Comparison of ENCODE assay signal across 24 cellular contexts in genomic region chr6:107973594-107973993, GRCh38. TPM values are rescaled to one million over a fixed set of nuclear protein-coding genes. Genes with fewer than 3 reads are reported as not detected.
DNase-seq lines count a peak whose midpoint lies in the region; ATAC-seq, FAIRE-seq and TF ChIP-seq lines count a peak whose summit lies in the region.
"Had no signal": no experiment of that assay in that cellular context is flagged by ENCODE, and none has a peak within 500 bp of the region (broad histone marks: within the 10 kb centered on the region; RNA-seq: fewer than 3 reads in every experiment).

No MANE protein-coding gene starts in this region.

- H3K27me3 ChIP-seq in foreskin keratinocyte (no peaks in the 10 kb centered on the region), pancreas (no peaks in the 10 kb centered on the region)
- H3K27me3 ChIP-seq in CD4-positive, alpha-beta memory T cell (ENCODE audit: insufficient read depth, low read length), result no peaks in the 10 kb centered on the region
- H3K27me3 ChIP-seq: Peyer's patch had no signal

- peak; percentile 46 for DNase-seq in ELF-1 (ENCODE audit: low read depth, low spot score)
- peak in 1 of 2 donors; percentile 49 for DNase-seq in foreskin keratinocyte
- no peak for DNase-seq in pancreas
- no peak for DNase-seq in CD4-positive, alpha-beta memory T cell
- DNase-seq in NCI-H774 (lab: John Stamatoyannopoulos, UW), result no peak
- no peak for DNase-seq in SK-N-DZ (ENCODE audit: low spot score)
- DNase-seq: CD4-positive, CD25-positive, alpha-beta regulatory T cell; DND-41; GDM1; GM23248; HCEC 1CT; IMR-90; Karpas-422; MM.1S; NCI-H1092 treated with DMSO at 0.1 percent for 48 hours; NCI-H2081 treated with DMSO at 0.1 percent for 48 hours; NCI-H2227 treated with DMSO at 0.1 percent for 48 hours; NCI-H524; Peyer's patch had no signal

- peaks cover 0 to 1% of the 10 kb centered on the region in 2 donors for H3K27me3 Mint-ChIP-seq in CD4-positive, alpha-beta memory T cell

- ATAC-seq in foreskin keratinocyte (peak; percentile 56), pancreas (peak; percentile 53 to 66 (median 62))
- ATAC-seq: GM12878, Right ventricle myocardium inferior had no signal

- POLR2A ChIA-PET in CD4-positive, alpha-beta memory T cell (lab: Charles Lee; ENCODE audit: partially characterized antibody), result no interaction called here

- H3K9me3 ChIP-seq in pancreas, result no peaks in the 10 kb centered on the region
- H3K9me3 ChIP-seq in CD4-positive, alpha-beta memory T cell (ENCODE audit: control insufficient read depth in 1 of 2, low read length in 2 of 2), result no peaks in the 10 kb centered on the region
- H3K9me3 ChIP-seq: Peyer's patch had no signal

- no peak overlapping the region for H3K4me3 ChIP-seq in pancreas
- H3K4me3 ChIP-seq in CD4-positive, alpha-beta memory T cell (ENCODE audit: low read length in 2 of 2), result no peak overlapping the region
- H3K4me3 ChIP-seq: GM12878, GM23248, Peyer's patch had no signal

- intact Hi-C loops in pancreas (cut with DNase I), result loop anchor here in 1 of 3 donors (10.0 kb wide), 1 partner anchor 551 kb away; no protein-coding TSS in a partner anchor
- intact Hi-C loops in CD4-positive, alpha-beta memory T cell (cut with micrococcal nuclease), result no loop called here

- CTCF ChIA-PET in CD4-positive, alpha-beta memory T cell (lab: Charles Lee; ENCODE audit: partially characterized antibody), result interaction anchor here (0.6 to 0.7 kb wide), 2 partner anchors 45 to 862 kb away, joined by 3 read pairs; no protein-coding TSS in a partner anchor

- TF ChIP-seq CTCF in C4-2B (conservative IDR thresholded peaks at IDR 0.05) (no peak), foreskin keratinocyte (conservative IDR thresholded peaks at IDR 0.05) (peak; percentile 10), pancreas (IDR thresholded peaks at IDR 0.05) (no peak)

- H3K36me3 Mint-ChIP-seq in CD4-positive, alpha-beta memory T cell, result no peaks in the 10 kb centered on the region
- H3K36me3 Mint-ChIP-seq: CD4-positive, CD25-positive, alpha-beta regulatory T cell had no signal

- H3K27ac ChIP-seq in C4-2B, result peak overlapping the region; percentile 28
- H3K27ac ChIP-seq in foreskin keratinocyte, result no peak overlapping the region
- H3K27ac ChIP-seq in pancreas, result no peak overlapping the region
- no peak overlapping the region for H3K27ac ChIP-seq in CD4-positive, alpha-beta memory T cell (ENCODE audit: low read depth, low read length)
- H3K27ac ChIP-seq: GM23248, Peyer's patch had no signal

- H3K4me3 Mint-ChIP-seq in CD4-positive, alpha-beta memory T cell, result no peak overlapping the region
- H3K4me3 Mint-ChIP-seq: CD4-positive, CD25-positive, alpha-beta regulatory T cell had no signal

- no peak for FAIRE-seq in pancreas (lab: Jason Lieb, UNC)
- FAIRE-seq: D721Med, GM12878, GM18507 had no signal

- H3K4me1 ChIP-seq in foreskin keratinocyte (peaks cover 3% of the 10 kb centered on the region), pancreas (peaks cover 0 to 4% (median 0%) of the 10 kb centered on the region in 3 donors)
- no peaks in the 10 kb centered on the region for H3K4me1 ChIP-seq in CD4-positive, alpha-beta memory T cell (ENCODE audit: insufficient read depth, low read length)
- H3K4me1 ChIP-seq: Peyer's patch had no signal

- H3K4me1 Mint-ChIP-seq in CD4-positive, alpha-beta memory T cell, result peaks cover 0 to 6% (median 3%) of the 10 kb centered on the region in 4 donors

- H3K9me3 Mint-ChIP-seq in CD4-positive, alpha-beta memory T cell, result no peaks in the 10 kb centered on the region

- H3K27ac Mint-ChIP-seq in CD4-positive, alpha-beta memory T cell, result peak overlapping the region in 2 of 7 donors; percentile 1 to 12
- H3K27ac Mint-ChIP-seq: CD4-positive, CD25-positive, alpha-beta regulatory T cell had no signal

- H3K36me3 ChIP-seq in pancreas, result no peaks in the 10 kb centered on the region
- no peaks in the 10 kb centered on the region for H3K36me3 ChIP-seq in CD4-positive, alpha-beta memory T cell (ENCODE audit: insufficient read depth, low read length)
- H3K36me3 ChIP-seq: Peyer's patch had no signal

- 49 to 51% methylated on average over 4 of the region's 4 CpGs for WGBS in pancreas, 2 donors

RNA-seq across cellular contexts. Expression of gene SEC63, which starts 15.6 kb away (rescaled TPM):
- total RNA-seq in foreskin keratinocyte, result 34.2 and 41.9 TPM in 2 replicates
- polyA plus RNA-seq in foreskin keratinocyte, result 50.5 and 51.6 TPM in 2 replicates
- 100 to 1,000 TPM in 5 of 6 donors, 10 to 100 TPM in 1; 98.5 to 146 (median 116) TPM for total RNA-seq in pancreas
- 10 to 100 TPM; 34.4 to 48.7 TPM for polyA plus RNA-seq in pancreas
- total RNA-seq in CD4-positive, alpha-beta memory T cell, result 10 to 100 TPM; 91.7 to 95.5 TPM
- 10 to 100 TPM; 19.6 to 45.8 TPM for polyA plus RNA-seq in CD4-positive, alpha-beta memory T cell
- polyA plus RNA-seq in SK-N-DZ (2014; cell fraction: cytosol; rRNA removed), result 14.3 and 17.3 TPM in 2 replicates
- polyA plus RNA-seq in SK-N-DZ (2014; cell fraction: nucleus; rRNA removed), result 30.9 and 45.0 TPM in 2 replicates
